ENCODE assay signal across 26 cellular contexts in the genomic region with DNA sequence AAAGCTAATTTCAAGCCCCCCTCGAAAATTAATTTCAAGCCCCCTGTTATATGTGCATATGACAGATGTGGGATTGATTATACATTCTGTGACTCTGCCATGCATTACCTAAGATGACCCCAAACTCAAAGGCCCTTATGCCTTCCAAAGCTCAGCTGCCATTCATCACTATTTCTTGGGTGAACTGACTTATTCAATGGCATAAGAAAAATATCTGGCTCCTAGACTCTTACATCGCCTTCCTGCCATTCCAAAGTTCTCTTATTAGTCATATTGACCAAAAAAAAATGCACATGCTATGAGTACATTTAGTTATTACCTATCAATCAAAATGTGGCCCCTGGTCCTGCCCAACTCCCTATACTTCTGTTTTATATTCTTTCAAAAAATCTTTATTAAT.
"Had no signal": no experiment of that assay in that cellular context is flagged by ENCODE, and none has a peak within 500 bp of the region (broad histone marks: within the 10 kb centered on the region; RNA-seq: fewer than 3 reads in every experiment).

No MANE protein-coding gene starts in this region.

- H3K36me3 ChIP-seq: esophagus squamous epithelium, left ventricle myocardium inferior, neutrophil, ovary, thoracic aorta had no signal

- H3K4me1 ChIP-seq: esophagus squamous epithelium, left ventricle myocardium inferior had no signal

- H3K27ac ChIP-seq: left ventricle myocardium inferior, neutrophil, ovary, skin epidermis, thoracic aorta had no signal

- FAIRE-seq: colon, frontal cortex, islet of Langerhans, urothelium cell line had no signal

- H3K27me3 ChIP-seq: esophagus squamous epithelium, neutrophil, ovary had no signal

- H3K9me3 ChIP-seq: esophagus squamous epithelium, left ventricle myocardium inferior, neutrophil, ovary, thoracic aorta had no signal

- H3K4me3 ChIP-seq: esophagus squamous epithelium, left ventricle myocardium inferior, lung, ovary, skin epidermis, thoracic aorta had no signal

- ATAC-seq: activated naive CD8-positive, alpha-beta T cell treated with anti-CD3 and anti-CD28 coated beads, Interleukin-2, amount 50 U/mL, for 24 hours; sciatic nerve; stimulated activated naive CD8-positive, alpha-beta T cell treated with anti-CD3 and anti-CD28 coated beads, Interleukin-15, Interleukin-2, amounts not matched to agents 100 U/mL and 50 U/mL, for 24 hours had no signal

- DNase-seq: activated CD4-positive, alpha-beta memory T cell treated with anti-CD3 and anti-CD28 coated beads, Interleukin-2, amount 10 ng/mL, durations not matched to agents 7 days and 5 days; activated CD4-positive, alpha-beta T cell treated with anti-CD3 and anti-CD28 coated beads, Interleukin-2, amount 10 ng/mL, durations not matched to agents 24 days and 14 days; activated CD4-positive, CD25-positive, alpha-beta regulatory T cell treated with anti-CD3 and anti-CD28 coated beads, Interleukin-2, amount 50 U/mL, for 72 hours; activated naive CD8-positive, alpha-beta T cell treated with anti-CD3 and anti-CD28 coated beads, Interleukin-2, amount 50 U/mL, for 24 hours; activated T-cell treated with anti-CD3 and anti-CD28 coated beads, Interleukin-2, amount 50 U/mL, for 48 hours; amygdala; dermis blood vessel endothelial cell; effector CD4-positive, alpha-beta T cell; esophagus squamous epithelium; glutamatergic neuron; left ventricle myocardium inferior; nephron progenitor cell; ovary; retina; stimulated activated CD4-positive, alpha-beta T cell treated with anti-CD3 and anti-CD28 coated beads, Interleukin-12 subunit alpha, Interleukin-12 subunit beta, amount 100 ng/mL, for 4 hours; stimulated activated CD4-positive, alpha-beta T cell treated with anti-CD3 and anti-CD28 coated beads, Interleukin-4, amount 100 ng/mL, for 1 hour; stimulated activated naive CD8-positive, alpha-beta T cell treated with anti-CD3 and anti-CD28 coated beads, Interleukin-15, Interleukin-2, amounts not matched to agents 100 U/mL and 50 U/mL, for 24 hours had no signal
